In the genomic region with DNA sequence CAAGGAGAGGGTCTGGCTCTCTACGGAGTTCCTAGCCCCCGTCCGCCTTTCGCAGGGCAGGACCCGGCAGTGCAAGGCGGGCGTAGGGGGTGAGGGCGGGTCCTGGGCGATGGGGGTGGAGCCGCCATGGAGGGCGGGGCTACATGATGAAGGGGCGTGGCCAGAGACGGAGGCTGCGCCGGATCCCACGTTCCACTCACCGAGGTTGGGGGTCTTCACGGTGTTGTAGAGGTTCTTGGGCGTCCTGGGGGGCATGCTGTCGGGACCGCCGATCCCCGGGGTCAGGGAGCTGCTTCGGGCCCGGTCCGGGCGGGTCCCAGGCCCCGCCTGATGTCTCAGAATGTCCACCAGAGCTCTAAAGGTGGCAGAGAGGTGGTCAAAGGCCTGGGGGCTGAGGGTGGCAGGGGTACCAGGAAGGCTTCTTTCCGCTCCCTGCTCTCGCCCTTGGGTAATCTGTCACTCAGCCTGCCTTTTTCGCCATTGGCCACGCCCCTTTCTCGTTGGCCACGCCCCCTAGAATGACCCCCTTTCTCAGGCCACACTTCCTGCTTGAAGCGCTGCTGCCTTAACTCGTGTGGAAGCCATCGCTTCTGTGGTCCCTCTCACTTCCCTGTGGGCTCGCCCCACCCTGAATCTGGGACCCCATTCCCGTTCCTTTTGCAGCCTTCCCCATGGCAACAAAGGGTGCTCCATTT, we compare ENCODE assay signal across 11 cellular contexts. TPM values are rescaled to one million over a fixed set of nuclear protein-coding genes. Genes with fewer than 3 reads are reported as not detected.
A peak's percentile ranks its signal among the peaks of the same experiment; 100 is the strongest.
DNase-seq lines count a peak whose midpoint lies in the region; ATAC-seq and TF ChIP-seq lines count a peak whose summit lies in the region.
"Had no signal": no experiment of that assay in that cellular context is flagged by ENCODE, and none has a peak within 500 bp of the region (broad histone marks: within the 10 kb centered on the region; RNA-seq: fewer than 3 reads in every experiment).

No MANE protein-coding gene starts in this region.

- no peak for DNase-seq in activated T-cell treated with anti-CD3 and anti-CD28 coated beads, Interleukin-2, amount 50 U/mL, for 4 hours
- DNase-seq in activated T-cell treated with anti-CD3 and anti-CD28 coated beads for 4 hours (no peak), NCI-H146 treated with DMSO at 0.1 percent for 48 hours (lab: John Stamatoyannopoulos, UW; ENCODE audit: unreplicated experiment) (peak; percentile 76), endothelial cell (ENCODE audit: low spot score) (no peak), thyroid gland (no peak), MG63 (no peak), anterior cingulate cortex (lab: John Stamatoyannopoulos, UW) (no peak)
- DNase-seq: Karpas-422, kidney had no signal

- peaks cover 0 to 4% of the 10 kb centered on the region in 2 donors for H3K4me1 ChIP-seq in thyroid gland

- peak overlapping the region; percentile 38 for H3K27ac ChIP-seq in temporal lobe (ENCODE audit: low read depth, low read length)
- H3K27ac ChIP-seq in thyroid gland, result no peak overlapping the region
- H3K27ac ChIP-seq: SJSA1 had no signal

- no peak for ATAC-seq in activated T-cell treated with anti-CD3 and anti-CD28 coated beads, Interleukin-2, amount 50 U/mL, for 4 hours

- H3K27me3 ChIP-seq in thyroid gland, result peaks cover 25% of the 10 kb centered on the region
- H3K27me3 ChIP-seq in MG63, result peaks cover 63% of the 10 kb centered on the region

- 9 to 17% methylated on average over 19 to 21 of the region's 39 CpGs for WGBS in thyroid gland, 2 donors

- H3K4me1 Mint-ChIP-seq in activated T-cell treated with anti-CD3 and anti-CD28 coated beads, Interleukin-2, amount 50 U/mL, for 4 hours (ENCODE audit: low read depth), result peaks cover 22% of the 10 kb centered on the region
- H3K4me1 Mint-ChIP-seq in endothelial cell (ENCODE audit: unreplicated experiment), result peaks cover 11% of the 10 kb centered on the region

- no peak for TF ChIP-seq CTCF in endothelial cell (IDR thresholded peaks at IDR 0.05; ENCODE audit: unreplicated experiment)
- TF ChIP-seq CTCF in thyroid gland (IDR thresholded peaks at IDR 0.05), result no peak

- H3K27ac Mint-ChIP-seq in endothelial cell (ENCODE audit: unreplicated experiment), result no peak overlapping the region

- no peaks in the 10 kb centered on the region for H3K36me3 Mint-ChIP-seq in activated T-cell treated with anti-CD3 and anti-CD28 coated beads, Interleukin-2, amount 50 U/mL, for 4 hours (ENCODE audit: insufficient read depth)
- peaks cover 14% of the 10 kb centered on the region for H3K36me3 Mint-ChIP-seq in endothelial cell (ENCODE audit: low read depth, unreplicated experiment)

- H3K9me3 ChIP-seq in thyroid gland (no peaks in the 10 kb centered on the region), MG63 (no peaks in the 10 kb centered on the region)

- intact Hi-C loops in thyroid gland (cut with DNase I), result no loop called here

- H3K4me3 Mint-ChIP-seq in activated T-cell treated with anti-CD3 and anti-CD28 coated beads, Interleukin-2, amount 50 U/mL, for 4 hours, result peak overlapping the region; percentile 0
- H3K4me3 Mint-ChIP-seq in endothelial cell (ENCODE audit: unreplicated experiment), result peak overlapping the region; percentile 53

- H3K27me3 Mint-ChIP-seq in activated T-cell treated with anti-CD3 and anti-CD28 coated beads, Interleukin-2, amount 50 U/mL, for 4 hours (ENCODE audit: low read depth), result peaks cover 74% of the 10 kb centered on the region
- peaks cover 49% of the 10 kb centered on the region for H3K27me3 Mint-ChIP-seq in endothelial cell (ENCODE audit: unreplicated experiment)

- no peaks in the 10 kb centered on the region for H3K9me3 Mint-ChIP-seq in activated T-cell treated with anti-CD3 and anti-CD28 coated beads, Interleukin-2, amount 50 U/mL, for 4 hours
- H3K9me3 Mint-ChIP-seq in endothelial cell (ENCODE audit: unreplicated experiment), result no peaks in the 10 kb centered on the region

- no peaks in the 10 kb centered on the region for H3K36me3 ChIP-seq in thyroid gland
- no peaks in the 10 kb centered on the region for H3K36me3 ChIP-seq in MG63
- H3K36me3 ChIP-seq: SJSA1 had no signal

- no peak for TF ChIP-seq POLR2A in thyroid gland (IDR thresholded peaks at IDR 0.05)

- no peak overlapping the region for H3K4me3 ChIP-seq in thyroid gland (replicated peaks in 1 of 3)
- H3K4me3 ChIP-seq in MG63, result no peak overlapping the region
- H3K4me3 ChIP-seq: SJSA1 had no signal

RNA-seq across cellular contexts. Expression of a gene that starts 2.5 kb away (rescaled TPM):
- total RNA-seq in activated T-cell treated with anti-CD3 and anti-CD28 coated beads, Interleukin-2, amount 50 U/mL, for 4 hours, result not detected
- total RNA-seq in endothelial cell (ENCODE audit: unreplicated experiment), result not detected
- 7.1 TPM for total RNA-seq in temporal lobe
- total RNA-seq in thyroid gland, result not detected
- total RNA-seq in MG63 (2014; rRNA removed; shearing (Covaris generic); ENCODE audit: low replicate concordance), result not detected in 2 replicates
- total RNA-seq: kidney, SJSA1 had no signal

RNA-seq across cellular contexts. Expression of a gene that starts 20.9 kb away (rescaled TPM):
- 10 to 100 TPM; 63.2 to 65.1 (median 64.5) TPM for total RNA-seq in activated T-cell treated with anti-CD3 and anti-CD28 coated beads, Interleukin-2, amount 50 U/mL, for 4 hours
- total RNA-seq in endothelial cell (ENCODE audit: unreplicated experiment) (20.2 TPM), temporal lobe (6.9 TPM), thyroid gland (100 to 1,000 TPM in 2 of 4 donors, 10 to 100 TPM in 2; 52.1 to 178 (median 100) TPM)
- total RNA-seq in MG63 (2014; rRNA removed; shearing (Covaris generic); ENCODE audit: low replicate concordance), result 149 and 180 TPM in 2 replicates

RNA-seq across cellular contexts. Expression of a gene that starts 24.0 kb away (rescaled TPM):
- total RNA-seq in activated T-cell treated with anti-CD3 and anti-CD28 coated beads, Interleukin-2, amount 50 U/mL, for 4 hours, result not detected
- total RNA-seq in endothelial cell (ENCODE audit: unreplicated experiment) (not detected), temporal lobe (not detected), thyroid gland (not detected)
- total RNA-seq in MG63 (2014; rRNA removed; shearing (Covaris generic); ENCODE audit: low replicate concordance), result not detected in 2 replicates
- total RNA-seq: kidney, SJSA1 had no signal

RNA-seq across cellular contexts. Expression of a gene that starts 33.0 kb away (rescaled TPM):
- 100 to 1,000 TPM; 226 to 281 (median 237) TPM for total RNA-seq in activated T-cell treated with anti-CD3 and anti-CD28 coated beads, Interleukin-2, amount 50 U/mL, for 4 hours
- 56.2 TPM for total RNA-seq in endothelial cell (ENCODE audit: unreplicated experiment)
- 29.7 TPM for total RNA-seq in temporal lobe
- total RNA-seq in thyroid gland, result 10 to 100 TPM in 2 of 4 donors, 1 to 10 TPM in 2; 5.7 to 13.3 (median 9.8) TPM
- 369 and 440 TPM in 2 replicates for total RNA-seq in MG63 (2014; rRNA removed; shearing (Covaris generic); ENCODE audit: low replicate concordance)

RNA-seq across cellular contexts. Expression of a gene that starts 35.9 kb away (rescaled TPM):
- 10 to 100 TPM; 11.0 to 12.6 (median 12.1) TPM for total RNA-seq in activated T-cell treated with anti-CD3 and anti-CD28 coated beads, Interleukin-2, amount 50 U/mL, for 4 hours
- 8.7 TPM for total RNA-seq in endothelial cell (ENCODE audit: unreplicated experiment)
- 0.49 TPM for total RNA-seq in temporal lobe
- total RNA-seq in thyroid gland, result 10 to 100 TPM in 2 of 4 donors, 1 to 10 TPM in 2; 2.1 to 12.0 (median 6.5) TPM
- 3.1 and 4.0 TPM in 2 replicates for total RNA-seq in MG63 (2014; rRNA removed; shearing (Covaris generic); ENCODE audit: low replicate concordance)
